In the genomic region with DNA sequence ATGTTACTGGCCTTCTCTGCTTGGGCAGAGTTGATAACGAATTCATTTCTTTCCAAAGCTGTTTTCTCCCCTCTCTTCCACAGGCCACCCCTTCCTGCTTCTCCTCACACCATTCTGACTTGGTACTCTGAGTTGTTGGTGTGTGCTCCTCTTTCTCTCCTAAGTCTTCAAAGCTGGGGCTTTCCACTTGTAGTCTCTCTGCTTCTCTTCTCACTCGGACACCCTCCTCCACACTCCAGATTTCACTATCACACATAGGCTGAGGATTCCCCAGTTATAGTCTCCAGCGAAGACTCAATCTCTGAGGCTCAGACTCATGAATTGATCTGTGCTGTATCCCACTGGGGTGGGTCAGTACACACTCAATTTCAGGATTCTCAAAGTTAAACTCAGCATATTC, we compare ENCODE assay signal across 19 cellular contexts.
DNase-seq lines count a peak whose midpoint lies in the region; ATAC-seq and TF ChIP-seq lines count a peak whose summit lies in the region.
"Had no signal": no experiment of that assay in that cellular context is flagged by ENCODE, and none has a peak within 500 bp of the region (broad histone marks: within the 10 kb centered on the region; RNA-seq: fewer than 3 reads in every experiment).

No MANE protein-coding gene starts in this region.

- ATAC-seq in GM18909 (IDR thresholded peaks at IDR 0.05; ENCODE audit: poor library complexity, unreplicated experiment) (peak; percentile 53), HG02571 (IDR thresholded peaks at IDR 0.05; ENCODE audit: unreplicated experiment) (peak; percentile 87), HG03095 (IDR thresholded peaks at IDR 0.05; ENCODE audit: unreplicated experiment) (peak; percentile 59), HG03469 (IDR thresholded peaks at IDR 0.05; ENCODE audit: unreplicated experiment) (no peak), Right ventricle myocardium inferior (no peak)
- ATAC-seq: A549; activated CD8-positive, alpha-beta memory T cell treated with anti-CD3 and anti-CD28 coated beads, Interleukin-2, amount 10 ng/mL, durations not matched to agents 7 days and 5 days; T-cell had no signal

- TF ChIP-seq CTCF in GM10266 (IDR thresholded peaks at IDR 0.05; ENCODE audit: control insufficient read depth, insufficient read depth, low read depth, missing control alignments) = no peak

- intact Hi-C loops in Right ventricle myocardium inferior (cut with DNase I) = no loop called here

- DNase-seq in GM10266 (ENCODE audit: extremely low spot score) (peak; percentile 48), DMS114 treated with DMSO at 0.1 percent for 48 hours (lab: John Stamatoyannopoulos, UW; ENCODE audit: unreplicated experiment) (no peak), Right ventricle myocardium inferior (ENCODE audit: missing footprints) (no peak), SKM-1 (lab: John Stamatoyannopoulos, UW; ENCODE audit: unreplicated experiment) (no peak)
- DNase-seq: activated CD4-positive, alpha-beta T cell treated with anti-CD3 and anti-CD28 coated beads for 4 hours; activated CD8-positive, alpha-beta memory T cell treated with anti-CD3 and anti-CD28 coated beads, Interleukin-2, amount 10 ng/mL, durations not matched to agents 7 days and 5 days; activated effector memory CD4-positive, alpha-beta T cell treated with Interleukin-2 at 50 U/mL for 16 hours; immature natural killer cell; left ventricle myocardium inferior; NCI-H1092 treated with DMSO at 0.1 percent for 48 hours; NCI-H2107; NCI-H524; stomach; T-cell had no signal

Comparison
In these comparisons a context has a peak if more than half of its experiments do, and no peak if none do; other contexts are left out.
1. ATAC-seq: peak in GM18909 (single experiment), HG02571 (single experiment) and HG03095 (single experiment); none in HG03469 (single experiment) and Right ventricle myocardium inferior (single experiment).